In the genomic region with DNA sequence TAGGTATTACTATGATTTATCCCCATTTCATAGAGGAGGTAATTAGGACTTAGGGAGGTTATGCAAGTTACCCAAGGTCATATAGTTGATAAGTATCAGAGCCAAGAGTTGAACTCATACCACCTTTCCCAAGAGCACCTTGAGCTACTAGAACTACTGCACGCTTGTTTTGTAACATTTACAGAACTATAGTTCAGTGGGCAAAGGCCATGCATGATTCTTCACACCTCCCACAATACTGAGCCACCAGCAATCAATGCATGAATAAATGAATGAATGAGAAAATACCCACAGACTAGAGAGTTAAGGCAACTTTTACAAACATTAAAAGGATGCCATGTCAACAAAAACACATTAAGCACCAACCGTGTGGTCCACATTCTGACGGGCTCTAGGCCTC, we compare ENCODE assay signal across 19 cellular contexts. TPM values are rescaled to one million over a fixed set of nuclear protein-coding genes. Genes with fewer than 3 reads are reported as not detected.
"Had no signal": no experiment of that assay in that cellular context is flagged by ENCODE, and none has a peak within 500 bp of the region (broad histone marks: within the 10 kb centered on the region; RNA-seq: fewer than 3 reads in every experiment).

No MANE protein-coding gene starts in this region.

- DNase-seq: cerebellar nuclear complex; dermis blood vessel endothelial cell; esophagus squamous epithelium; foreskin fibroblast; left colon; mammary epithelial cell; psoas muscle; retina; spleen; stimulated activated CD4-positive, alpha-beta T cell treated with anti-CD3 and anti-CD28 coated beads, Interleukin-2, amount 100 ng/mL, for 24 hours; stimulated activated CD4-positive, alpha-beta T cell treated with anti-CD3 and anti-CD28 coated beads, Interleukin-4, amount 100 ng/mL, for 4 hours; stimulated activated naive CD4-positive, alpha-beta T cell; stomach; substantia nigra; transverse colon had no signal

- H3K27me3 ChIP-seq: esophagus squamous epithelium, neutrophil, spleen, stomach, transverse colon had no signal

- H3K36me3 ChIP-seq: esophagus squamous epithelium, neutrophil, spleen, stomach, thoracic aorta, transverse colon had no signal

- ATAC-seq: left colon, psoas muscle, sciatic nerve had no signal

- H3K9me3 ChIP-seq: esophagus squamous epithelium, neutrophil, psoas muscle, spleen, stomach, thoracic aorta, transverse colon had no signal

- H3K4me1 ChIP-seq: psoas muscle had no signal

- H3K27ac ChIP-seq: esophagus squamous epithelium, neutrophil, psoas muscle, stomach, thoracic aorta, transverse colon had no signal

- H3K4me3 ChIP-seq: esophagus squamous epithelium, psoas muscle, spleen, stomach, thoracic aorta, transverse colon had no signal

RNA-seq across cellular contexts. Expression of gene LIPC, which starts 46.8 kb away (rescaled TPM):
- total RNA-seq: mammary epithelial cell, psoas muscle, thoracic aorta had no signal
- polyA plus RNA-seq: mammary epithelial cell, neural cell had no signal
